Comparison of ENCODE assay signal across 8 cellular contexts in the genomic region with DNA sequence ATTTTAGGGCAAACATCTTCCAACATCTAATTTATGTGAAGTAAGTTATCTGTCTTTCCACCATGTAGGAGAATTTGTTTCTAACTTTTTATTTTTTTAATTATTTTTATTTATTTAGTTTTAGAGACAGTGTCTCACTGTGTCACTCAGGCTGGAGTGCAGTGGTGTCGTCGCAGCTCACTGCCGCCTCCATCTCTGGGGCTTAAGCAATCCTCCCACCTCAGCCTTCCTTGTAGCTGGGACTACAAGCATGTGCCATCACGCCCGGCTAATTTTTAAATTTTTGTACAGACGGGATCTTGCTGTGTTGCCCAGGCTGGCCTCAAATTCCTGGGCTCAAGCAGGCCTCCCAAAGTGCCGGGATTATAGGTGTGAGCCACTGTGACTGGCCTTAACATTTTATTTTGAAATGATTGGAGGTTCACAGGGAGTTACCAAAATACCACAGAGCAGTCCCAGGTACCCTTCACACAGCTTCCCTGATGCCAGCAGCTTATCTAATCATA. TPM values are rescaled to one million over a fixed set of nuclear protein-coding genes. Genes with fewer than 3 reads are reported as not detected.
"Had no signal": no experiment of that assay in that cellular context is flagged by ENCODE, and none has a peak within 500 bp of the region (broad histone marks: within the 10 kb centered on the region; RNA-seq: fewer than 3 reads in every experiment).

No MANE protein-coding gene starts in this region.

- ATAC-seq: GM12878 had no signal

- DNase-seq: GDM1, GF-D8 had no signal

- FAIRE-seq: G401.6, GM12878, GM12891, GM12892, GM18507, GM19239 had no signal

- H3K4me3 ChIP-seq: GM12878 had no signal

RNA-seq across cellular contexts. Expression of gene CELF5, which starts 58.8 kb away (rescaled TPM):
- total RNA-seq: GM12878 had no signal
